In genomic region chr5:119355244-119355635, GRCh38 we compare ENCODE assay signal across 8 cellular contexts. TPM values are rescaled to one million over a fixed set of nuclear protein-coding genes. Genes with fewer than 3 reads are reported as not detected.
DNase-seq lines count a peak whose midpoint lies in the region; ATAC-seq lines count a peak whose summit lies in the region.

No MANE protein-coding gene starts in this region.

- H3K27ac Mint-ChIP-seq in activated naive CD8-positive, alpha-beta T cell treated with anti-CD3 and anti-CD28 coated beads for 36 hours: peak overlapping the region; percentile 98
- H3K27ac Mint-ChIP-seq in immature natural killer cell: no peak overlapping the region
- H3K27ac Mint-ChIP-seq in stimulated activated memory B cell treated with anti-CD40 and anti-IgM and Interleukin-4, amounts not matched to agents 10 μg/mL and 1 μg/mL and 100 μg/mL, for 72 hours: peak overlapping the region; percentile 97

- peak overlapping the region; percentile 99 for H3K4me3 Mint-ChIP-seq in activated naive CD8-positive, alpha-beta T cell treated with anti-CD3 and anti-CD28 coated beads for 36 hours
- peak overlapping the region; percentile 31 to 94 (median 84) for H3K4me3 Mint-ChIP-seq in immature natural killer cell
- H3K4me3 Mint-ChIP-seq in stimulated activated memory B cell treated with anti-CD40 and anti-IgM and Interleukin-4, amounts not matched to agents 10 μg/mL and 1 μg/mL and 100 μg/mL, for 72 hours: peak overlapping the region; percentile 96

- no peaks in the 10 kb centered on the region for H3K27me3 Mint-ChIP-seq in activated naive CD8-positive, alpha-beta T cell treated with anti-CD3 and anti-CD28 coated beads for 36 hours
- peaks cover 0 to 2% (median 0%) of the 10 kb centered on the region in 3 donors for H3K27me3 Mint-ChIP-seq in immature natural killer cell (ENCODE audit: low read depth in 3 of 3)
- no peaks in the 10 kb centered on the region for H3K27me3 Mint-ChIP-seq in stimulated activated memory B cell treated with anti-CD40 and anti-IgM and Interleukin-4, amounts not matched to agents 10 μg/mL and 1 μg/mL and 100 μg/mL, for 72 hours

- DNase-seq in HuH-7.5 (ENCODE audit: low spot score): peak; percentile 23
- DNase-seq in activated naive CD8-positive, alpha-beta T cell treated with anti-CD3 and anti-CD28 coated beads for 36 hours: peak; percentile 48
- DNase-seq in immature natural killer cell: no peak
- DNase-seq in amygdala (lab: John Stamatoyannopoulos, UW): no peak
- no peak for DNase-seq in LoVo (ENCODE audit: low spot score)

- peak; percentile 36 for ATAC-seq in GM19023 (IDR thresholded peaks at IDR 0.05; ENCODE audit: unreplicated experiment)
- peak; percentile 69 for ATAC-seq in stimulated activated memory B cell treated with anti-CD40 and anti-IgM and Interleukin-4, amounts not matched to agents 10 μg/mL and 1 μg/mL and 100 μg/mL, for 72 hours
- ATAC-seq in HG02970 (IDR thresholded peaks at IDR 0.05; ENCODE audit: low FRiP score, unreplicated experiment): no peak

- H3K36me3 Mint-ChIP-seq in activated naive CD8-positive, alpha-beta T cell treated with anti-CD3 and anti-CD28 coated beads for 36 hours: peaks cover 67% of the 10 kb centered on the region
- no peaks in the 10 kb centered on the region for H3K36me3 Mint-ChIP-seq in immature natural killer cell
- H3K36me3 Mint-ChIP-seq in stimulated activated memory B cell treated with anti-CD40 and anti-IgM and Interleukin-4, amounts not matched to agents 10 μg/mL and 1 μg/mL and 100 μg/mL, for 72 hours: peaks cover 36% of the 10 kb centered on the region

- H3K9me3 Mint-ChIP-seq in activated naive CD8-positive, alpha-beta T cell treated with anti-CD3 and anti-CD28 coated beads for 36 hours: no peaks in the 10 kb centered on the region
- no peaks in the 10 kb centered on the region for H3K9me3 Mint-ChIP-seq in immature natural killer cell
- no peaks in the 10 kb centered on the region for H3K9me3 Mint-ChIP-seq in stimulated activated memory B cell treated with anti-CD40 and anti-IgM and Interleukin-4, amounts not matched to agents 10 μg/mL and 1 μg/mL and 100 μg/mL, for 72 hours

- H3K4me1 Mint-ChIP-seq in activated naive CD8-positive, alpha-beta T cell treated with anti-CD3 and anti-CD28 coated beads for 36 hours: peaks cover 61% of the 10 kb centered on the region
- peaks cover 86 to 94% of the 10 kb centered on the region in 2 donors for H3K4me1 Mint-ChIP-seq in immature natural killer cell
- H3K4me1 Mint-ChIP-seq in stimulated activated memory B cell treated with anti-CD40 and anti-IgM and Interleukin-4, amounts not matched to agents 10 μg/mL and 1 μg/mL and 100 μg/mL, for 72 hours: peaks cover 83% of the 10 kb centered on the region

RNA-seq across cellular contexts. Expression of gene TNFAIP8, which starts 0.6 kb away (rescaled TPM):
- total RNA-seq in activated naive CD8-positive, alpha-beta T cell treated with anti-CD3 and anti-CD28 coated beads for 36 hours: 100 to 1,000 TPM; 176 to 178 TPM
- 100 to 1,000 TPM in 2 of 3 donors, 10 to 100 TPM in 1; 99.7 to 162 (median 132) TPM for polyA plus RNA-seq in immature natural killer cell

Comparison
In these comparisons a context has a peak if more than half of its experiments do, and no peak if none do; other contexts are left out.
1. DNase-seq: peak in HuH-7.5 (single experiment) and activated naive CD8-positive, alpha-beta T cell treated with anti-CD3 and anti-CD28 coated beads for 36 hours (single experiment); none in immature natural killer cell (0 of 3), amygdala (0 of 56) and LoVo (single experiment).
2. H3K27ac Mint-ChIP-seq: peak in activated naive CD8-positive, alpha-beta T cell treated with anti-CD3 and anti-CD28 coated beads for 36 hours (single experiment) and stimulated activated memory B cell treated with anti-CD40 and anti-IgM and Interleukin-4, amounts not matched to agents 10 μg/mL and 1 μg/mL and 100 μg/mL, for 72 hours (single experiment); none in immature natural killer cell (0 of 6).
3. Peak in every context shown above with its lines, with median percentiles within 50 percentile points of each other: H3K4me3 Mint-ChIP-seq.